Comparison of ENCODE assay signal across 17 cellular contexts in genomic region chr1:193694741-193695140, GRCh38.
A peak's percentile ranks its signal among the peaks of the same experiment; 100 is the strongest.
DNase-seq lines count a peak whose midpoint lies in the region; TF ChIP-seq lines count a peak whose summit lies in the region.
"Had no signal": no experiment of that assay in that cellular context is flagged by ENCODE, and none has a peak within 500 bp of the region (broad histone marks: within the 10 kb centered on the region; RNA-seq: fewer than 3 reads in every experiment).

No MANE protein-coding gene starts in this region.

- H3K27ac ChIP-seq in Peyer's patch: no peak overlapping the region
- H3K27ac ChIP-seq: 22Rv1, BLaER1, GM23248, HL-60 had no signal

- no peaks in the 10 kb centered on the region for H3K27me3 ChIP-seq in Peyer's patch
- H3K27me3 ChIP-seq: BLaER1 had no signal

- DNase-seq in DMS153 (lab: John Stamatoyannopoulos, UW) (peak; percentile 22), DMS153 treated with DMSO at 0.1 percent for 48 hours (lab: John Stamatoyannopoulos, UW; ENCODE audit: unreplicated experiment) (no peak), DMS53 treated with DMSO at 0.1 percent for 48 hours (lab: John Stamatoyannopoulos, UW; ENCODE audit: unreplicated experiment) (peak; percentile 9), astrocyte of the spinal cord (ENCODE audit: low read depth, low spot score) (peak; percentile 15), Peyer's patch (no peak), type B pancreatic cell (ENCODE audit: extremely low spot score, unreplicated experiment) (no peak), NCI-H2029 treated with DMSO at 0.1 percent for 48 hours (lab: John Stamatoyannopoulos, UW) (no peak)
- DNase-seq: CD4-positive, alpha-beta memory T cell; DMS79; GDM1; GM23248 had no signal

- H3K4me3 ChIP-seq in astrocyte of the spinal cord (ENCODE audit: low read depth, low read length): no peak overlapping the region
- H3K4me3 ChIP-seq in Peyer's patch: no peak overlapping the region
- H3K4me3 ChIP-seq: BLaER1, GM23248, HAP-1, K562 had no signal

- TF ChIP-seq CTCF in astrocyte of the spinal cord (IDR thresholded peaks at IDR 0.05; ENCODE audit: low read depth, low read length): no peak
- TF ChIP-seq CTCF in Peyer's patch (IDR thresholded peaks at IDR 0.05): no peak
- TF ChIP-seq CTCF in type B pancreatic cell (conservative IDR thresholded peaks at IDR 0.05): no peak

- H3K36me3 ChIP-seq in Peyer's patch: no peaks in the 10 kb centered on the region
- H3K36me3 ChIP-seq: BLaER1, HAP-1 had no signal

- H3K27ac Mint-ChIP-seq in type B pancreatic cell: no peak overlapping the region
- H3K27ac Mint-ChIP-seq: CD14-positive monocyte; CD4-positive, alpha-beta memory T cell had no signal

- H3K9me3 ChIP-seq in Peyer's patch: no peaks in the 10 kb centered on the region
- H3K9me3 ChIP-seq: BLaER1, HAP-1 had no signal

- in situ Hi-C loops in astrocyte of the spinal cord (cut with HindIII; ENCODE audit: low sequenced_read_pairs): no loop called here

- no peaks in the 10 kb centered on the region for H3K4me1 ChIP-seq in Peyer's patch
- H3K4me1 ChIP-seq: BLaER1, HAP-1 had no signal

- no peaks in the 10 kb centered on the region for H3K4me1 Mint-ChIP-seq in type B pancreatic cell (ENCODE audit: unreplicated experiment)
- H3K4me1 Mint-ChIP-seq: CD14-positive monocyte had no signal

- H3K4me3 Mint-ChIP-seq in type B pancreatic cell: no peak overlapping the region
- H3K4me3 Mint-ChIP-seq: CD14-positive monocyte; CD4-positive, alpha-beta memory T cell had no signal

- TF ChIP-seq POLR2A in Peyer's patch (IDR thresholded peaks at IDR 0.05): no peak

- no peaks in the 10 kb centered on the region for H3K27me3 Mint-ChIP-seq in type B pancreatic cell
- H3K27me3 Mint-ChIP-seq: CD4-positive, alpha-beta memory T cell had no signal

- H3K9me3 Mint-ChIP-seq in type B pancreatic cell: no peaks in the 10 kb centered on the region

- no peaks in the 10 kb centered on the region for H3K36me3 Mint-ChIP-seq in type B pancreatic cell
- H3K36me3 Mint-ChIP-seq: CD14-positive monocyte had no signal

Comparison
In these comparisons a context has a peak if more than half of its experiments do, and no peak if none do; other contexts are left out.
1. DNase-seq: peak in DMS153 (single experiment), DMS53 treated with DMSO at 0.1 percent for 48 hours (single experiment) and astrocyte of the spinal cord (single experiment); none in DMS153 treated with DMSO at 0.1 percent for 48 hours (single experiment), Peyer's patch (0 of 3), type B pancreatic cell (single experiment) and NCI-H2029 treated with DMSO at 0.1 percent for 48 hours (single experiment).